Comparison of ENCODE assay signal across 8 cellular contexts in the genomic region with DNA sequence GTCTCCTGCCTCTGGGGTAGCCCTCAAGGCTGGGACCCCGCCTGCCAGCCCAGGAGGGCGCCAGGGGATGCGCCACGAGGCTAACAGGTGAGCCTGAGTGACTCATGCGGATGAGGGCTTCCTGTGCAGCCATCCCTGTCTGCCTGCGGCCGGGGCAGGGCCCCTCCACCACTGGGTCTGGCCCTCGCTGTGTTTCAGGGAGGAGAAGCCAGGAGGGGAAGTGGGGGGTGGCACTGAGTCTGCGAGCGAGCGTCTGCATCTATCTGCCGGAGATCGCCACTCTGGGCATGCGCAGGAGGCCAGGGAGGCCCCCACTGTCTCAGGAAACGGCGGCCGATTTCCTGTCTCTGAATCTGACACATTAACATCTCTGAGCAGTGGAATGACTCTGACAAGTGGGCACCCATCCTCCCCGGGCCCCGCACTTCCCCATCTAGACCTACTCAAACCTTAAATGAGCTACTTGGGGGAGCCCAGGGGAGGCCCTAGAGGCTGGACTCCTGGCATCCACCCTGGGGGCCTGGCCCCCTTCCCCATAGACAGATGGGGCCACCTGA. TPM values are rescaled to one million over a fixed set of nuclear protein-coding genes. Genes with fewer than 3 reads are reported as not detected.
DNase-seq lines count a peak whose midpoint lies in the region; ATAC-seq, FAIRE-seq and TF ChIP-seq lines count a peak whose summit lies in the region.

No MANE protein-coding gene starts in this region.

- H3K4me3 ChIP-seq in CD8-positive, alpha-beta T cell (ENCODE audit: low read depth, low read length), result peak overlapping the region; percentile 59
- H3K4me3 ChIP-seq in HL-60 (replicated peaks; ENCODE audit: insufficient read depth, low read length) (no peak overlapping the region), heart left ventricle (peak overlapping the region in 7 of 12 donors; percentile 8 to 44 (median 18)), prostate gland (no peak overlapping the region)

- no peaks in the 10 kb centered on the region for H3K9me3 Mint-ChIP-seq in CD8-positive, alpha-beta T cell

- peak; percentile 88 for ATAC-seq in CD8-positive, alpha-beta T cell
- peak; percentile 76 for ATAC-seq in GM19467 (IDR thresholded peaks at IDR 0.05; ENCODE audit: unreplicated experiment)
- ATAC-seq in heart left ventricle, result peak; percentile 50 to 87 (median 66)

- CTCF ChIA-PET in CD8-positive, alpha-beta T cell (lab: Charles Lee), result interaction anchor here (1.0 to 2.1 kb wide), 3 partner anchors 13 to 493 kb away, joined by 3 to 7 read pairs (median 6); no protein-coding TSS in a partner anchor

- H3K4me1 ChIP-seq in CD8-positive, alpha-beta T cell (ENCODE audit: insufficient read depth, low read length), result peaks cover 86% of the 10 kb centered on the region
- peaks cover 2 to 47% (median 23%) of the 10 kb centered on the region in 12 donors for H3K4me1 ChIP-seq in heart left ventricle
- H3K4me1 ChIP-seq in prostate gland (replicated peaks), result no peaks in the 10 kb centered on the region

- H3K27ac Mint-ChIP-seq in CD8-positive, alpha-beta T cell, result peak overlapping the region; percentile 96

- POLR2A ChIA-PET in CD8-positive, alpha-beta T cell (lab: Charles Lee), result interaction anchor here (0.6 to 3.9 kb wide), 7 partner anchors 13 to 60 kb away, joined by 3 to 14 read pairs (median 4); a partner anchor contains a TSS

- no peak for FAIRE-seq in urothelium cell line (lab: Jason Lieb, UNC)

- no peaks in the 10 kb centered on the region for H3K9me3 ChIP-seq in CD8-positive, alpha-beta T cell (ENCODE audit: low read length)
- H3K9me3 ChIP-seq in heart left ventricle (no peaks in the 10 kb centered on the region), prostate gland (no peaks in the 10 kb centered on the region)

- H3K27me3 Mint-ChIP-seq in CD8-positive, alpha-beta T cell (ENCODE audit: low read depth), result no peaks in the 10 kb centered on the region

- intact Hi-C loops in CD8-positive, alpha-beta T cell (cut with DNase I, micrococcal nuclease), result loop anchor here (1.0 kb wide), 3 partner anchors 20 to 45 kb away; a partner anchor contains a TSS
- intact Hi-C loops in heart left ventricle (cut with DNase I), result loop anchor here in 1 of 10 donors (5.0 kb wide), 1 partner anchor 34 kb away; a partner anchor contains a TSS
- intact Hi-C loops in prostate gland (cut with DNase I), result no loop called here

- H3K27me3 ChIP-seq in CD8-positive, alpha-beta T cell (ENCODE audit: insufficient read depth, low read length), result no peaks in the 10 kb centered on the region
- H3K27me3 ChIP-seq in HL-60 (ENCODE audit: insufficient read depth, poor library complexity, severe bottlenecking) (no peaks in the 10 kb centered on the region), heart left ventricle (no peaks in the 10 kb centered on the region), prostate gland (replicated peaks; ENCODE audit: insufficient read depth) (no peaks in the 10 kb centered on the region)

- peak in 1 of 2 donors; percentile 26 for TF ChIP-seq POLR2A in heart left ventricle (IDR thresholded peaks at IDR 0.05)
- peak; percentile 14 for TF ChIP-seq POLR2A in prostate gland (IDR thresholded peaks at IDR 0.05)

- peak overlapping the region; percentile 61 for H3K4me3 Mint-ChIP-seq in CD8-positive, alpha-beta T cell

- WGBS in heart left ventricle, 4 donors, result 36 to 44% (median 42%) methylated on average over 14 to 19 of the region's 19 CpGs
- 50% methylated on average over 18 of the region's 19 CpGs for WGBS in prostate gland

- no peak for TF ChIP-seq CTCF in CD8-positive, alpha-beta T cell (IDR thresholded peaks at IDR 0.05)
- no peak for TF ChIP-seq CTCF in HL-60 (IDR thresholded peaks at IDR 0.05; ENCODE audit: insufficient read depth, low read length)
- no peak for TF ChIP-seq CTCF in heart left ventricle (IDR thresholded peaks at IDR 0.05)
- TF ChIP-seq CTCF in prostate gland (IDR thresholded peaks at IDR 0.05), result no peak

- peaks cover 3% of the 10 kb centered on the region for H3K36me3 ChIP-seq in CD8-positive, alpha-beta T cell (ENCODE audit: insufficient read depth, low read length)
- H3K36me3 ChIP-seq in heart left ventricle (peaks cover 0 to 26% (median 15%) of the 10 kb centered on the region in 9 donors), prostate gland (no peaks in the 10 kb centered on the region)

- H3K36me3 Mint-ChIP-seq in CD8-positive, alpha-beta T cell, result peaks cover 25% of the 10 kb centered on the region

- peaks cover 86% of the 10 kb centered on the region for H3K4me1 Mint-ChIP-seq in CD8-positive, alpha-beta T cell (ENCODE audit: low read depth)

- peak; percentile 96 to 100 (median 99) for DNase-seq in CD8-positive, alpha-beta T cell
- DNase-seq in HL-60 (ENCODE audit: low read depth in 1 of 2, low spot score in 1 of 2) (peak; percentile 95 to 99), SIG-M5 treated with dmso at 0.1 percent for 504 hours (lab: John Stamatoyannopoulos, UW; ENCODE audit: unreplicated experiment) (peak; percentile 89), heart left ventricle (peak; percentile 91 to 96 (median 91)), prostate gland (ENCODE audit: low spot score) (peak; percentile 42), urothelium cell line (ENCODE audit: low spot score) (peak; percentile 79)
- peak; percentile 98 for DNase-seq in activated naive CD4-positive, alpha-beta T cell treated with Interleukin-2 at 50 U/mL for 16 hours

- H3K27ac ChIP-seq in CD8-positive, alpha-beta T cell (ENCODE audit: low read depth, low read length), result peak overlapping the region; percentile 93
- H3K27ac ChIP-seq in HL-60 (replicated peaks), result peak overlapping the region; percentile 98
- peak overlapping the region; percentile 79 to 99 (median 92) for H3K27ac ChIP-seq in heart left ventricle
- H3K27ac ChIP-seq in prostate gland, result peak overlapping the region; percentile 62 to 76

RNA-seq across cellular contexts. Expression of a gene that starts 19.7 kb away (rescaled TPM):
- 10 to 100 TPM; 11.2 to 13.0 TPM for total RNA-seq in CD8-positive, alpha-beta T cell
- total RNA-seq in heart left ventricle (10 to 100 TPM in 5 of 9 donors, 1 to 10 TPM in 4; 6.0 to 15.4 (median 11.6) TPM), prostate gland (10 to 100 TPM in 1 of 2 donors, 1 to 10 TPM in 1; 9.2 to 12.7 TPM)
- 1 to 10 TPM; 4.0 to 6.2 TPM for polyA plus RNA-seq in heart left ventricle

RNA-seq across cellular contexts. Expression of a gene that starts 34.1 kb away (rescaled TPM):
- total RNA-seq in CD8-positive, alpha-beta T cell, result 100 to 1,000 TPM in 1 of 2 experiments, 10 to 100 TPM in 1; 86.5 to 101 TPM
- 10 to 100 TPM in 8 of 9 donors, 1 to 10 TPM in 1; 8.4 to 21.4 (median 17.6) TPM for total RNA-seq in heart left ventricle
- 10 to 100 TPM; 24.3 to 25.8 TPM for polyA plus RNA-seq in heart left ventricle
- 10 to 100 TPM; 18.6 to 47.4 TPM for total RNA-seq in prostate gland

RNA-seq across cellular contexts. Expression of a gene that starts 41.5 kb away (rescaled TPM):
- not detected for total RNA-seq in CD8-positive, alpha-beta T cell
- not detected for total RNA-seq in heart left ventricle
- polyA plus RNA-seq in heart left ventricle, result not detected
- total RNA-seq in prostate gland, result not detected

RNA-seq across cellular contexts. Expression of a gene that starts 45.1 kb away (rescaled TPM):
- total RNA-seq in CD8-positive, alpha-beta T cell, result 10 to 100 TPM; 25.4 to 25.7 TPM
- total RNA-seq in heart left ventricle (1 to 10 TPM; 2.4 to 8.2 (median 4.2) TPM), prostate gland (1 to 10 TPM; 4.7 to 8.3 TPM)
- polyA plus RNA-seq in heart left ventricle, result 1 to 10 TPM; 3.2 to 5.1 TPM

RNA-seq across cellular contexts. Expression of a gene that starts 48.2 kb away (rescaled TPM):
- total RNA-seq in CD8-positive, alpha-beta T cell, result not detected
- total RNA-seq in heart left ventricle (1 to 10 TPM in 5 of 9 donors, under 1 TPM in 3, not detected in 1; 0.36 to 6.3 (median 1.5) TPM), prostate gland (1 to 10 TPM in 1 of 2 donors, under 1 TPM in 1; 0.50 to 9.1 TPM)
- polyA plus RNA-seq in heart left ventricle, result 1 to 10 TPM; 1.6 to 1.7 TPM

Comparison
In these comparisons a context has a peak if more than half of its experiments do, and no peak if none do; other contexts are left out.
1. DNase-seq: peak in every context shown above with its lines; median percentile 99 in CD8-positive, alpha-beta T cell; 98 in activated naive CD4-positive, alpha-beta T cell treated with Interleukin-2 at 50 U/mL for 16 hours; 97 in HL-60; 91 in heart left ventricle; 89 in SIG-M5 treated with dmso at 0.1 percent for 504 hours; 79 in urothelium cell line; 42 in prostate gland.
2. H3K4me3 ChIP-seq: peak in CD8-positive, alpha-beta T cell (single experiment) and heart left ventricle (7 of 12); none in HL-60 (single experiment) and prostate gland (0 of 2).
3. Peak in every context shown above with its lines, with median percentiles within 50 percentile points of each other: ATAC-seq and H3K27ac ChIP-seq.